ENCODE assay signal across 8 cellular contexts in genomic region chr4:184471872-184472539, GRCh38. TPM values are rescaled to one million over a fixed set of nuclear protein-coding genes. Genes with fewer than 3 reads are reported as not detected.
DNase-seq lines count a peak whose midpoint lies in the region; ATAC-seq and TF ChIP-seq lines count a peak whose summit lies in the region.

No MANE protein-coding gene starts in this region.

- peak overlapping the region; percentile 85 for H3K4me3 Mint-ChIP-seq in central memory CD8-positive, alpha-beta T cell

- in situ Hi-C loops in ACHN (cut with HindIII; ENCODE audit: low pct_ligation_motif_present, low pct_unique_long_range_greater_than_20kb, low sequenced_read_pairs) = no loop called here

- no peaks in the 10 kb centered on the region for H3K27me3 Mint-ChIP-seq in central memory CD8-positive, alpha-beta T cell

- H3K27me3 ChIP-seq in Peyer's patch = no peaks in the 10 kb centered on the region

- H3K9me3 Mint-ChIP-seq in central memory CD8-positive, alpha-beta T cell = no peaks in the 10 kb centered on the region

- WGBS in urinary bladder = 20% methylated on average over 10 of the region's 10 CpGs

- TF ChIP-seq POLR2A in Peyer's patch (IDR thresholded peaks at IDR 0.05) = no peak

- H3K27ac Mint-ChIP-seq in central memory CD8-positive, alpha-beta T cell (ENCODE audit: low read depth) = peak overlapping the region; percentile 84

- ATAC-seq in central memory CD8-positive, alpha-beta T cell (replicated peaks; ENCODE audit: extremely low read depth, poor library complexity, severe bottlenecking) = no peak
- no peak for ATAC-seq in HG02798 (IDR thresholded peaks at IDR 0.05; ENCODE audit: poor library complexity, unreplicated experiment)

- H3K4me1 ChIP-seq in Peyer's patch (peaks cover 0 to 63% (median 11%) of the 10 kb centered on the region in 4 donors), urinary bladder (ENCODE audit: insufficient read depth) (peaks cover 2% of the 10 kb centered on the region)

- DNase-seq in ACHN (peak; percentile 24), GM12865 (ENCODE audit: low read depth) (peak; percentile 85), Peyer's patch (no peak), midbrain (lab: John Stamatoyannopoulos, UW) (peak; percentile 66), NCI-H1436 treated with DMSO at 0.1 percent for 48 hours (lab: John Stamatoyannopoulos, UW) (no peak)
- no peak for DNase-seq in central memory CD8-positive, alpha-beta T cell (ENCODE audit: low spot score in 2 of 2)

- peaks cover 59% of the 10 kb centered on the region for H3K4me1 Mint-ChIP-seq in central memory CD8-positive, alpha-beta T cell

- peak overlapping the region; percentile 83 for H3K4me3 ChIP-seq in GM12865 (ENCODE audit: low read depth, low read length)
- H3K4me3 ChIP-seq in Peyer's patch = peak overlapping the region; percentile 69 to 96 (median 81)
- H3K4me3 ChIP-seq in urinary bladder (ENCODE audit: low read depth, low read length) = peak overlapping the region; percentile 99

- H3K27ac ChIP-seq in Peyer's patch (peak overlapping the region; percentile 95 to 100 (median 99)), urinary bladder (ENCODE audit: low read depth) (peak overlapping the region; percentile 96)

- TF ChIP-seq CTCF in GM12865 (IDR thresholded peaks at IDR 0.05; ENCODE audit: insufficient read depth, low read depth, low read length, missing control alignments) = no peak
- TF ChIP-seq CTCF in Peyer's patch (IDR thresholded peaks at IDR 0.05) = no peak

- H3K9me3 ChIP-seq in Peyer's patch = no peaks in the 10 kb centered on the region

- H3K36me3 Mint-ChIP-seq in central memory CD8-positive, alpha-beta T cell (ENCODE audit: insufficient read depth) = peaks cover 32% of the 10 kb centered on the region

- H3K36me3 ChIP-seq in Peyer's patch = no peaks in the 10 kb centered on the region
- H3K36me3 ChIP-seq in urinary bladder (ENCODE audit: insufficient read depth) = no peaks in the 10 kb centered on the region

RNA-seq across cellular contexts. Expression of gene IRF2, which starts 2.3 kb away (rescaled TPM):
- total RNA-seq in Peyer's patch (10 to 100 TPM; 28.0 to 42.8 (median 39.2) TPM), urinary bladder (35.6 TPM)
- 39.5 TPM for polyA plus RNA-seq in urinary bladder

Comparison
In these comparisons a context has a peak if more than half of its experiments do, and no peak if none do; other contexts are left out.
1. DNase-seq: peak in ACHN (single experiment), GM12865 (single experiment) and midbrain (single experiment); none in Peyer's patch (0 of 3), central memory CD8-positive, alpha-beta T cell (0 of 2) and NCI-H1436 treated with DMSO at 0.1 percent for 48 hours (single experiment).
2. Peak in every context shown above with its lines, with median percentiles within 50 percentile points of each other: H3K4me3 ChIP-seq.